In genomic region chr6:27130668-27131428, GRCh38 we compare ENCODE assay signal across 8 cellular contexts.
DNase-seq lines count a peak whose midpoint lies in the region; ATAC-seq and TF ChIP-seq lines count a peak whose summit lies in the region.

No MANE protein-coding gene starts in this region.

- no peaks in the 10 kb centered on the region for H3K9me3 Mint-ChIP-seq in glutamatergic neuron (ENCODE audit: unreplicated experiment)

- H3K9me3 ChIP-seq in GM23248 (ENCODE audit: low read depth) (no peaks in the 10 kb centered on the region), PC-9 (ENCODE audit: insufficient read depth, low read depth) (0 out of 2 replicates have a peak, but pooled peaks cover under 1% of the 10 kb centered on the region), smooth muscle cell (replicated peaks; ENCODE audit: low read depth) (no peaks in the 10 kb centered on the region)

- H3K27ac Mint-ChIP-seq in glutamatergic neuron (ENCODE audit: unreplicated experiment), result peak overlapping the region; percentile 29

- peaks cover 5% of the 10 kb centered on the region for H3K4me1 Mint-ChIP-seq in glutamatergic neuron (ENCODE audit: low read depth, unreplicated experiment)

- H3K9ac ChIP-seq in GM23248, result peak overlapping the region; percentile 85
- H3K9ac ChIP-seq in smooth muscle cell (ENCODE audit: low read depth), result peak overlapping the region; percentile 55

- no peak for ATAC-seq in GM19035 (IDR thresholded peaks at IDR 0.05; ENCODE audit: unreplicated experiment)
- no peak for ATAC-seq in GM21423 (IDR thresholded peaks at IDR 0.05; ENCODE audit: unreplicated experiment)

- in situ Hi-C loops in GM23248 (cut with MboI), result loop anchor here (25.0 kb wide), 3 partner anchors 819 to 1094 kb away; a partner anchor contains a TSS

- no peaks in the 10 kb centered on the region for H3K36me3 ChIP-seq in GM23248 (ENCODE audit: low read depth)
- no peaks in the 10 kb centered on the region for H3K36me3 ChIP-seq in PC-9 (ENCODE audit: low read depth)
- no peaks in the 10 kb centered on the region for H3K36me3 ChIP-seq in smooth muscle cell (ENCODE audit: low read depth)

- H3K9me2 ChIP-seq in GM23248 (ENCODE audit: insufficient read depth), result no peaks in the 10 kb centered on the region
- no peaks in the 10 kb centered on the region for H3K9me2 ChIP-seq in PC-9 (ENCODE audit: insufficient read depth)

- CTCF ChIA-PET in PC-9 (lab: Charles Lee), result interaction anchor here (0.5 to 0.7 kb wide), 3 partner anchors 37 to 1050 kb away, joined by 4 to 8 read pairs (median 4); no protein-coding TSS in a partner anchor

- H3K27me3 Mint-ChIP-seq in glutamatergic neuron (ENCODE audit: unreplicated experiment), result peaks cover 4% of the 10 kb centered on the region

- H3K27ac ChIP-seq in GM23248, result peak overlapping the region; percentile 89
- peak overlapping the region; percentile 80 for H3K27ac ChIP-seq in PC-9
- H3K27ac ChIP-seq in smooth muscle cell (ENCODE audit: low read depth), result peak overlapping the region; percentile 76

- POLR2A ChIA-PET in PC-9 (lab: Charles Lee; ENCODE audit: unreplicated experiment), result interaction anchor here (0.6 to 2.1 kb wide), 5 partner anchors 53 to 1007 kb away, joined by 3 to 24 read pairs (median 4); a partner anchor contains a TSS

- peak overlapping the region; percentile 50 for H3K4me3 Mint-ChIP-seq in glutamatergic neuron (ENCODE audit: unreplicated experiment)

- H3F3A ChIP-seq in GM23248 (ENCODE audit: insufficient read depth) (peaks cover 51% of the 10 kb centered on the region), PC-9 (ENCODE audit: insufficient read depth, low read depth) (peaks cover 35% of the 10 kb centered on the region), smooth muscle cell (ENCODE audit: low read depth) (peaks cover 21% of the 10 kb centered on the region)

- H3K4me3 ChIP-seq in GM23248, result peak overlapping the region; percentile 75
- peak overlapping the region; percentile 70 for H3K4me3 ChIP-seq in PC-9
- H3K4me3 ChIP-seq in smooth muscle cell, result peak overlapping the region; percentile 62

- no peaks in the 10 kb centered on the region for H3K36me3 Mint-ChIP-seq in glutamatergic neuron (ENCODE audit: unreplicated experiment)

- H3K79me2 ChIP-seq in GM23248 (ENCODE audit: insufficient read depth), result 0 out of 2 replicates have a peak, but pooled peaks cover 7% of the 10 kb centered on the region
- no peaks in the 10 kb centered on the region for H3K79me2 ChIP-seq in PC-9 (ENCODE audit: low read depth)
- no peaks in the 10 kb centered on the region for H3K79me2 ChIP-seq in smooth muscle cell (ENCODE audit: low read depth)

- DNase-seq in GM23248, result peak; percentile 12
- no peak for DNase-seq in PC-9
- DNase-seq in glutamatergic neuron, result no peak
- no peak for DNase-seq in smooth muscle cell (lab: John Stamatoyannopoulos, UW; ENCODE audit: unreplicated experiment)
- DNase-seq in AG20443 (ENCODE audit: low spot score), result no peak
- no peak for DNase-seq in activated CD4-positive, alpha-beta T cell treated with anti-CD3 and anti-CD28 coated beads for 1 hour

- H3K27me3 ChIP-seq in GM23248 (replicated peaks; ENCODE audit: insufficient read depth) (no peaks in the 10 kb centered on the region), PC-9 (ENCODE audit: insufficient read depth, low read depth) (no peaks in the 10 kb centered on the region), smooth muscle cell (ENCODE audit: low read depth) (no peaks in the 10 kb centered on the region)

- H4K20me1 ChIP-seq in GM23248 (ENCODE audit: insufficient read depth), result no peaks in the 10 kb centered on the region
- H4K20me1 ChIP-seq in PC-9 (ENCODE audit: insufficient read depth), result no peaks in the 10 kb centered on the region
- H4K20me1 ChIP-seq in smooth muscle cell (ENCODE audit: low read depth), result no peaks in the 10 kb centered on the region

- WGBS in GM23248 (ENCODE audit: low coverage in 1 of 2, low lambda C conversion rate in 2 of 2, missing lambda C conversion rate in 2 of 2), 2 experiments, result 36 to 38% methylated on average over 7 of the region's 7 CpGs
- 49% methylated on average over 7 of the region's 7 CpGs for WGBS in smooth muscle cell (ENCODE audit: low lambda C conversion rate)

- intact Hi-C loops in PC-9 (cut with micrococcal nuclease; ENCODE audit: unreplicated experiment), result loop anchor here (5.0 to 10.0 kb wide), 3 partner anchors 846 to 1099 kb away; a partner anchor contains a TSS

- H3K4me1 ChIP-seq in GM23248 (ENCODE audit: insufficient read depth) (peaks cover 16% of the 10 kb centered on the region; the same call in 1 of the 2 replicates), PC-9 (replicated peaks; ENCODE audit: insufficient read depth) (peaks cover 16% of the 10 kb centered on the region), smooth muscle cell (ENCODE audit: low read depth) (peaks cover 8% of the 10 kb centered on the region)

- TF ChIP-seq CTCF in PC-9 (conservative IDR thresholded peaks at IDR 0.05) (no peak), glutamatergic neuron (IDR thresholded peaks at IDR 0.05; ENCODE audit: partially characterized antibody, unreplicated experiment) (no peak), smooth muscle cell (IDR thresholded peaks at IDR 0.05; ENCODE audit: borderline replicate concordance, insufficient read depth, poor library complexity, severe bottlenecking) (no peak)

- BruUV-seq in PC-9 (replicated peaks; lab: Mats Ljungman, UMichigan), result no TSS peak

- H2AFZ ChIP-seq in GM23248 (peak overlapping the region; percentile 85), PC-9 (peak overlapping the region; percentile 84), smooth muscle cell (ENCODE audit: low read depth) (peak overlapping the region; percentile 73)

- H3K4me2 ChIP-seq in GM23248 (ENCODE audit: unreplicated experiment) (peak overlapping the region; percentile 80), PC-9 (peak overlapping the region; percentile 81), smooth muscle cell (peak overlapping the region; percentile 87)
